Comparison of ENCODE assay signal across 1 cellular context in the genomic region with DNA sequence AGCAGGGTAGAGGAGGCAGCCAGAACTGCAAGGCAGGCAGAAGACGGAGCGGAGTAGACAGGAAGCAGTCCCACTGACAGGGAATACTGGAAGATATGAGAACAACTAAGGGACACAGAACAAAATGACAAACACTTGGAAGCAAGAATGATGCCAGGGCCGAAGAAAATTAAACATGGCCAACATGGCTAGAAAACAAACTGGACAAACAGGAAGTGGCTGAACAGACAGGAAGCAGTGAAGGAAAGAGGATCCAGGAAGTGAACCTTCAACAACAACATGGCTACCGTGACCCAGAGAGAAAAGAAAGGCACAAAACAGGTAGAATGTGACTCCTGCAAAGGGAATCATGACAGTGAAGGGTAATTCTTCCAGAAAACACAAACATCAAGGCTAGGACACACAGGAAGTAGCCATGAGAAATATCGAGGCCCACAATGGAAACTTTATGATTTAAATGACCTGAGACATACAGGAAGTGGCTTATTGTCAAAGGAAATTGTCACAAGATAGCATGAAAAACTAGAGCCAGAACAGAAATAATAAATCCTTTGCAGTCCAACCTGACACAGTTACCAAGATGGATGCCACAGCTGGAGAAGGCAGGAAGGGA.
TF ChIP-seq lines count a peak whose summit lies in the region.

No MANE protein-coding gene starts in this region.

TF ChIP-seq in H1, 55 proteins besides CTCF, POLR2A, EP300 and RAD21:
- TF ChIP-seq RFX5 (IDR thresholded peaks at IDR 0.05; ENCODE audit: borderline replicate concordance, low read depth, low read length), result no peak
- no peak for TF ChIP-seq RXRA (IDR thresholded peaks at IDR 0.05; ENCODE audit: insufficient read depth, low read depth, low read length)
- TF ChIP-seq PHF8 (conservative IDR thresholded peaks at IDR 0.05; ENCODE audit: low read depth, low read length), result no peak
- TF ChIP-seq FOSL1 (IDR thresholded peaks at IDR 0.05; ENCODE audit: insufficient read depth, low read depth, low read length), result no peak
- TF ChIP-seq NRF1 (IDR thresholded peaks at IDR 0.05; ENCODE audit: low read depth, low read length), result no peak
- no peak for TF ChIP-seq HDAC2 (IDR thresholded peaks at IDR 0.05; ENCODE audit: borderline replicate concordance in 1 of 2, low read depth in 2 of 2, low read length in 2 of 2)
- TF ChIP-seq ZNF274 (IDR thresholded peaks at IDR 0.05; ENCODE audit: borderline replicate concordance, extremely low read depth, low read length), result no peak
- no peak for TF ChIP-seq CHD1 (IDR thresholded peaks at IDR 0.05; ENCODE audit: low read depth, low read length)
- TF ChIP-seq POU5F1 (IDR thresholded peaks at IDR 0.05; ENCODE audit: low read depth, low read length), result no peak
- TF ChIP-seq SP1 (IDR thresholded peaks at IDR 0.05; ENCODE audit: low read depth, low read length), result no peak
- TF ChIP-seq, protein P1, sequence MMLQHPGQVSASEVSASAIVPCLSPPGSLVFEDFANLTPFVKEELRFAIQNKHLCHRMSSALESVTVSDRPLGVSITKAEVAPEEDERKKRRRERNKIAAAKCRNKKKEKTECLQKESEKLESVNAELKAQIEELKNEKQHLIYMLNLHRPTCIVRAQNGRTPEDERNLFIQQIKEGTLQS (IDR thresholded peaks at IDR 0.05; ENCODE audit: insufficient read depth, low read depth, low read length), result no peak
- no peak for TF ChIP-seq CBX5 (IDR thresholded peaks at IDR 0.05; ENCODE audit: low read depth, low read length)
TF ChIP-seq in H1: peak in this region for 0.
